Comparison of ENCODE assay signal across 1 cellular context in the genomic region with DNA sequence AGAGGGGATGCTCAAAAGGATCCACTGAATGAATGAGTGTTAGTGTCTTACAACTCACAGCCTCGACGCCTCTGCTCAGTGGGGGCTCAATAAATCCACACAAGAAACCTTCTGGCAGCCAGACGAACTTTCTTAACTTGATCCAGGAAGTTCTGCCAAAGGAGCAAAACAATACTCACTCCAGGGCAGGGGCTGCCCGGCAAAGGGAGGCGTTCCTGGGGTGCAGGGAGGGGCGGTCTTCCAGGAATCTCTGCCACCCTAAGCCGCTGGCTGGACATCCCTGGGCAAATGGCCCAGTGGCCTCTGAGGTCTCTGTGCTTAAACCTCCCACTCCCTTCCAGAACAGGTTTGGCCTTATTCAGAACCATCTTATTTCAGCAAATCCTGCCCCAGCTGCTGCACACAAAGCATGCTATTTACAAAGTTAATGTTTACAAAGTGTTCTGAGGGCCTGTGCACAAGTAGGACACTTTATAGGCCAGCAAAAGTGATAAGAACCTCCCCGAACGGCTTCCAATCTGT.
TF ChIP-seq lines count a peak whose summit lies in the region.

No MANE protein-coding gene starts in this region.

TF ChIP-seq in IMR-90, 13 proteins besides CTCF, POLR2A, EP300 and RAD21 (continued from another document):
- TF ChIP-seq, protein P1, sequence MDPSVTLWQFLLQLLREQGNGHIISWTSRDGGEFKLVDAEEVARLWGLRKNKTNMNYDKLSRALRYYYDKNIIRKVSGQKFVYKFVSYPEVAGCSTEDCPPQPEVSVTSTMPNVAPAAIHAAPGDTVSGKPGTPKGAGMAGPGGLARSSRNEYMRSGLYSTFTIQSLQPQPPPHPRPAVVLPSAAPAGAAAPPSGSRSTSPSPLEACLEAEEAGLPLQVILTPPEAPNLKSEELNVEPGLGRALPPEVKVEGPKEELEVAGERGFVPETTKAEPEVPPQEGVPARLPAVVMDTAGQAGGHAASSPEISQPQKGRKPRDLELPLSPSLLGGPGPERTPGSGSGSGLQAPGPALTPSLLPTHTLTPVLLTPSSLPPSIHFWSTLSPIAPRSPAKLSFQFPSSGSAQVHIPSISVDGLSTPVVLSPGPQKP (IDR thresholded peaks at IDR 0.05; ENCODE audit: borderline replicate concordance, low read depth, low read length), result no peak
TF ChIP-seq in IMR-90: peak in this region for 0.
